In the genomic region with DNA sequence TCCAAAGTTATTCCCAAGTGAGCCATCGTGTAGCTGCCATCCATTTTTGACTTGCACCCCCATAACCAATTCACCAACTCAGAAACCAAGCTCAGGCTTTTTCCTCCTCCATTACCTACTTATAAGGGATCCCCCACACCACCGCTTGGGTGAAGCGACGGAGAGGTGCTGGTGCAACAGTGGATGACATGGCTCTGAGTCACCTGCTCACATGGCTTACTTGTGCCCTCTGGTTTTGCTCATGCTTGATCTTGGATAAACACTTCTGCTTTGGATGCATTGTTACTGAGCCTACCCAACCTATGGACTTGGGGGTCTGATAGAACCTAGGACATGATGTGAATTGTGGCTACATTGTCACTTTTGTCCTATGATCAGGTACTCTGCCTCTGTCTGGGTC, we compare ENCODE assay signal across 22 cellular contexts. TPM values are rescaled to one million over a fixed set of nuclear protein-coding genes. Genes with fewer than 3 reads are reported as not detected.
A peak's percentile ranks its signal among the peaks of the same experiment; 100 is the strongest.
DNase-seq lines count a peak whose midpoint lies in the region; ATAC-seq and TF ChIP-seq lines count a peak whose summit lies in the region.
"Had no signal": no experiment of that assay in that cellular context is flagged by ENCODE, and none has a peak within 500 bp of the region (broad histone marks: within the 10 kb centered on the region; RNA-seq: fewer than 3 reads in every experiment).

No MANE protein-coding gene starts in this region.

- DNase-seq in A172 (ENCODE audit: low spot score): peak; percentile 76
- DNase-seq in HCEC 1CT: peak; percentile 91
- DNase-seq in RWPE2 (ENCODE audit: low spot score): no peak
- peak; percentile 41 for DNase-seq in fibroblast of gingiva (ENCODE audit: low read depth)
- DNase-seq in CD4-positive, alpha-beta memory T cell: no peak
- DNase-seq in omental fat pad (ENCODE audit: low spot score): no peak
- no peak for DNase-seq in islet precursor cell
- DNase-seq in GM03348 (ENCODE audit: low spot score): no peak
- DNase-seq: activated CD4-positive, alpha-beta memory T cell treated with anti-CD3 and anti-CD28 coated beads, Interleukin-2, amount 10 ng/mL, durations not matched to agents 7 days and 5 days; AML-193; DMS79; glutamatergic neuron; GOT3; natural killer cell; NCI-H1048; NCI-H446 treated with DMSO at 0.1 percent for 48 hours; stimulated activated CD4-positive, alpha-beta T cell treated with anti-CD3 and anti-CD28 coated beads, Interleukin-4, amount 100 ng/mL, for 1 hour; stimulated activated naive CD4-positive, alpha-beta T cell treated with Interleukin-2 at 50 U/mL for 16 hours had no signal

- no peak overlapping the region for H3K4me3 ChIP-seq in RWPE2 (ENCODE audit: severe bottlenecking)
- H3K4me3 ChIP-seq in CD4-positive, alpha-beta memory T cell (ENCODE audit: low read length in 2 of 2): no peak overlapping the region

- no peaks in the 10 kb centered on the region for H3K4me1 Mint-ChIP-seq in CD4-positive, alpha-beta memory T cell
- H3K4me1 Mint-ChIP-seq: activated CD4-positive, alpha-beta memory T cell treated with anti-CD3 and anti-CD28 coated beads, Interleukin-2, amount 10 ng/mL, durations not matched to agents 7 days and 5 days; natural killer cell had no signal

- H3K9me3 ChIP-seq in RWPE2 (ENCODE audit: severe bottlenecking): peaks cover under 1% of the 10 kb centered on the region
- H3K9me3 ChIP-seq in CD4-positive, alpha-beta memory T cell (ENCODE audit: control insufficient read depth in 1 of 2, low read length in 2 of 2): no peaks in the 10 kb centered on the region

- H3K36me3 Mint-ChIP-seq in CD4-positive, alpha-beta memory T cell: no peaks in the 10 kb centered on the region
- H3K36me3 Mint-ChIP-seq: natural killer cell had no signal

- H3K27me3 Mint-ChIP-seq in CD4-positive, alpha-beta memory T cell: peaks cover 0 to 3% of the 10 kb centered on the region in 2 donors

- TF ChIP-seq CTCF in RWPE2 (IDR thresholded peaks at IDR 0.05; ENCODE audit: poor library complexity, severe bottlenecking) (no peak), omental fat pad (IDR thresholded peaks at IDR 0.05) (no peak)

- H3K27ac ChIP-seq in RWPE2 (ENCODE audit: poor library complexity, severe bottlenecking): no peak overlapping the region
- H3K27ac ChIP-seq in CD4-positive, alpha-beta memory T cell (ENCODE audit: low read depth, low read length): no peak overlapping the region
- H3K27ac ChIP-seq: HL-60 had no signal

- intact Hi-C loops in CD4-positive, alpha-beta memory T cell (cut with micrococcal nuclease): no loop called here

- H3K4me1 ChIP-seq in RWPE2 (ENCODE audit: insufficient read depth, poor library complexity, severe bottlenecking): peaks cover 17% of the 10 kb centered on the region
- H3K4me1 ChIP-seq in CD4-positive, alpha-beta memory T cell (ENCODE audit: insufficient read depth, low read length): no peaks in the 10 kb centered on the region

- POLR2A ChIA-PET in CD4-positive, alpha-beta memory T cell (lab: Charles Lee; ENCODE audit: partially characterized antibody): no interaction called here

- H3K9me3 Mint-ChIP-seq in CD4-positive, alpha-beta memory T cell: peaks cover 0 to 5% (median 2%) of the 10 kb centered on the region in 8 donors
- H3K9me3 Mint-ChIP-seq: activated CD4-positive, alpha-beta memory T cell treated with anti-CD3 and anti-CD28 coated beads, Interleukin-2, amount 10 ng/mL, durations not matched to agents 7 days and 5 days; natural killer cell had no signal

- CTCF ChIA-PET in CD4-positive, alpha-beta memory T cell (lab: Charles Lee; ENCODE audit: partially characterized antibody): interaction anchor here (1.0 kb wide), 1 partner anchor 46 kb away, joined by 3 read pairs; no protein-coding TSS in a partner anchor

- no peaks in the 10 kb centered on the region for H3K27me3 ChIP-seq in RWPE2 (ENCODE audit: insufficient read depth, poor library complexity, severe bottlenecking)
- no peaks in the 10 kb centered on the region for H3K27me3 ChIP-seq in CD4-positive, alpha-beta memory T cell (ENCODE audit: insufficient read depth, low read length)

- H3K4me3 Mint-ChIP-seq in CD4-positive, alpha-beta memory T cell: no peak overlapping the region
- H3K4me3 Mint-ChIP-seq: activated CD4-positive, alpha-beta memory T cell treated with anti-CD3 and anti-CD28 coated beads, Interleukin-2, amount 10 ng/mL, durations not matched to agents 7 days and 5 days; dendritic cell treated with granulocyte-macrophage colony-stimulating factor and Interleukin-4, amounts not matched to agents 40 ng/mL and 50 ng/mL, for 4 days; natural killer cell; T-helper 2 cell treated with Interferon-gamma antibody and Interleukin-4, amounts not matched to agents 5 μg/mL and 100 μg/mL, for 36 hours had no signal

- H3K27ac Mint-ChIP-seq in CD4-positive, alpha-beta memory T cell: no peak overlapping the region
- H3K27ac Mint-ChIP-seq: activated CD4-positive, alpha-beta memory T cell treated with anti-CD3 and anti-CD28 coated beads, Interleukin-2, amount 10 ng/mL, durations not matched to agents 7 days and 5 days; dendritic cell treated with granulocyte-macrophage colony-stimulating factor and Interleukin-4, amounts not matched to agents 40 ng/mL and 50 ng/mL, for 4 days; natural killer cell; T-helper 2 cell treated with Interferon-gamma antibody and Interleukin-4, amounts not matched to agents 5 μg/mL and 100 μg/mL, for 36 hours had no signal

- ATAC-seq in RWPE2 (ENCODE audit: low read depth): peak; percentile 92
- ATAC-seq in omental fat pad (ENCODE audit: low FRiP score): no peak
- ATAC-seq: natural killer cell, Panc1 had no signal

- no peaks in the 10 kb centered on the region for H3K36me3 ChIP-seq in RWPE2 (ENCODE audit: low read depth)
- no peaks in the 10 kb centered on the region for H3K36me3 ChIP-seq in CD4-positive, alpha-beta memory T cell (ENCODE audit: insufficient read depth, low read length)

RNA-seq across cellular contexts. Expression of a gene that starts 12.0 kb away (rescaled TPM):
- total RNA-seq in A172 (2014; rRNA removed; shearing (Covaris generic)): 83.9 and 97.8 TPM in 2 replicates
- total RNA-seq in CD4-positive, alpha-beta memory T cell: 10 to 100 TPM; 81.2 to 91.1 TPM
- 100 to 1,000 TPM; 136 to 199 TPM for polyA plus RNA-seq in CD4-positive, alpha-beta memory T cell
- 100 to 1,000 TPM in 3 of 4 donors, 10 to 100 TPM in 1; 66.0 to 110 (median 104) TPM for total RNA-seq in omental fat pad

RNA-seq across cellular contexts. Expression of a gene that starts 56.5 kb away (rescaled TPM):
- 3.0 and 15.8 TPM in 2 replicates for total RNA-seq in A172 (2014; rRNA removed; shearing (Covaris generic))
- not detected for total RNA-seq in CD4-positive, alpha-beta memory T cell
- not detected for polyA plus RNA-seq in CD4-positive, alpha-beta memory T cell
- total RNA-seq in omental fat pad: 1 to 10 TPM in 2 of 4 donors, not detected in 2; 1.1 to 1.7 TPM
- total RNA-seq: activated CD4-positive, alpha-beta memory T cell treated with anti-CD3 and anti-CD28 coated beads, Interleukin-2, amount 10 ng/mL, durations not matched to agents 7 days and 5 days; natural killer cell had no signal

Comparison
In these comparisons a context has a peak if more than half of its experiments do, and no peak if none do; other contexts are left out.
1. DNase-seq: peak in A172 (single experiment), HCEC 1CT (single experiment) and fibroblast of gingiva (single experiment); none in RWPE2 (single experiment), CD4-positive, alpha-beta memory T cell (0 of 5), omental fat pad (single experiment), islet precursor cell (single experiment) and GM03348 (single experiment).